27 cellular contexts compared by ENCODE assay signal in the genomic region with DNA sequence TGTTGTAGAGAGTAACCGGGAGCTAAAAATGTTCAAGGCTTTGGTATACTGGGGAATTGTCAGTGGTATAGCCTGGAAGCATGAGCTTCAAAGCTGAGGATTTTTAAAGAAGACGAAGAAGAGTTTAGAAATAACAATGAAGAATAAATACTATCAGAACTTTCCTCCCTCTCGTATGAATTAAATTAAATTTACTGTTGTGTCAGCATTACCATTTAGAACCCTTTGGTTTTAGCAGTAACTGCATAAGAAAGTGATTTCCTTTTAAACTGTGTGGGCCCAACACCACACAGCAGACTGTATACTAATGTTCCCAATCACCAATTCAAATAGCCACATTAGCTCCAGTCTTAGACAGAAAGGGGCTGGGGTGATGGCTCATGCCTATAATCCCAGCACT.
A peak's percentile ranks its signal among the peaks of the same experiment; 100 is the strongest.
DNase-seq lines count a peak whose midpoint lies in the region; ATAC-seq, FAIRE-seq and TF ChIP-seq lines count a peak whose summit lies in the region.
"Had no signal": no experiment of that assay in that cellular context is flagged by ENCODE, and none has a peak within 500 bp of the region (broad histone marks: within the 10 kb centered on the region; RNA-seq: fewer than 3 reads in every experiment).

No MANE protein-coding gene starts in this region.

- ATAC-seq in A549 (no peak), WTC11 (no peak), HG03457 (IDR thresholded peaks at IDR 0.05; ENCODE audit: unreplicated experiment) (no peak)
- ATAC-seq: GM12878 had no signal

- no peak overlapping the region for H3K4me2 ChIP-seq in A549
- H3K4me2 ChIP-seq: BLaER1 had no signal

- CTCF ChIA-PET in A549 (lab: Yijun Ruan, JAX), result no interaction called here
- CTCF ChIA-PET in WTC11 (lab: Charles Lee), result interaction anchor here (0.9 kb wide), 1 partner anchor 178 kb away, joined by 3 read pairs; no protein-coding TSS in a partner anchor

- no peaks in the 10 kb centered on the region for H3K4me1 ChIP-seq in A549
- H3K4me1 ChIP-seq: BE2C, BLaER1 had no signal

- H3K36me3 Mint-ChIP-seq in activated T-cell treated with anti-CD3 and anti-CD28 coated beads, Interleukin-2, amount 50 U/mL, for 24 hours (ENCODE audit: low read depth), result peaks cover 93% of the 10 kb centered on the region
- H3K36me3 Mint-ChIP-seq in WTC11 (peaks cover 11% of the 10 kb centered on the region), neural crest cell (ENCODE audit: low read depth) (peaks cover 36% of the 10 kb centered on the region)

- no peak for TF ChIP-seq EP300 in A549 (IDR thresholded peaks at IDR 0.05)

- H3K27me3 Mint-ChIP-seq in activated T-cell treated with anti-CD3 and anti-CD28 coated beads, Interleukin-2, amount 50 U/mL, for 24 hours, result no peaks in the 10 kb centered on the region
- H3K27me3 Mint-ChIP-seq in WTC11 (ENCODE audit: low read depth) (no peaks in the 10 kb centered on the region), neural crest cell (ENCODE audit: low read depth) (no peaks in the 10 kb centered on the region)
- H3K27me3 Mint-ChIP-seq: CD4-positive, alpha-beta memory T cell; CD4-positive, CD25-positive, alpha-beta regulatory T cell; CD8-positive, alpha-beta memory T cell had no signal

- WGBS in A549 (ENCODE audit: missing lambda C conversion rate), result 98% methylated on average over 3 of the region's 3 CpGs

- H3K9me3 ChIP-seq in A549, result no peaks in the 10 kb centered on the region
- H3K9me3 ChIP-seq: BE2C, BLaER1 had no signal

- H3K4me3 Mint-ChIP-seq in activated T-cell treated with anti-CD3 and anti-CD28 coated beads, Interleukin-2, amount 50 U/mL, for 24 hours, result no peak overlapping the region
- H3K4me3 Mint-ChIP-seq in WTC11, result no peak overlapping the region
- no peak overlapping the region for H3K4me3 Mint-ChIP-seq in neural crest cell
- H3K4me3 Mint-ChIP-seq: CD14-positive monocyte; CD4-positive, alpha-beta memory T cell; CD4-positive, CD25-positive, alpha-beta regulatory T cell; CD8-positive, alpha-beta memory T cell had no signal

- DNase-seq in activated T-cell treated with anti-CD3 and anti-CD28 coated beads, Interleukin-2, amount 50 U/mL, for 24 hours, result no peak
- no peak for DNase-seq in activated T-cell treated with anti-CD3 and anti-CD28 coated beads, Interleukin-2, amount 50 U/mL, for 1 hour
- no peak for DNase-seq in A549 (ENCODE audit: low read depth in 1 of 2, low spot score in 1 of 2)
- no peak for DNase-seq in WTC11 (ENCODE audit: low spot score)
- no peak for DNase-seq in neural crest cell (ENCODE audit: low read depth, low spot score)
- no peak for DNase-seq in stimulated activated CD4-positive, alpha-beta T cell treated with anti-CD3 and anti-CD28 coated beads, Interleukin-15, amount 100 ng/mL, for 24 hours
- DNase-seq: ACHN; BE2C; C1 segment of cervical spinal cord; CD4-positive, alpha-beta memory T cell; CD4-positive, CD25-positive, alpha-beta regulatory T cell; CD8-positive, alpha-beta memory T cell; COR-L47; DMS 273 treated with DMSO at 0.1 percent for 48 hours; DMS153; DMS53; DMS79; DND-41; EL; GDM1 had no signal

- H3K27ac Mint-ChIP-seq in activated T-cell treated with anti-CD3 and anti-CD28 coated beads, Interleukin-2, amount 50 U/mL, for 24 hours, result peak overlapping the region; percentile 22
- H3K27ac Mint-ChIP-seq in WTC11 (peak overlapping the region; percentile 13; the same call in 1 of the 2 replicates), neural crest cell (ENCODE audit: unreplicated experiment) (peak overlapping the region; percentile 23)
- H3K27ac Mint-ChIP-seq: CD14-positive monocyte; CD4-positive, CD25-positive, alpha-beta regulatory T cell had no signal

- no peak for TF ChIP-seq CTCF in A549 (IDR thresholded peaks at IDR 0.05)
- TF ChIP-seq CTCF in WTC11 (IDR thresholded peaks at IDR 0.05), result no peak
- no peak for TF ChIP-seq CTCF in neural crest cell (conservative IDR thresholded peaks at IDR 0.05)

- peaks cover 14% of the 10 kb centered on the region for H3K4me1 Mint-ChIP-seq in activated T-cell treated with anti-CD3 and anti-CD28 coated beads, Interleukin-2, amount 50 U/mL, for 24 hours (ENCODE audit: low read depth)
- peaks cover 8% of the 10 kb centered on the region for H3K4me1 Mint-ChIP-seq in WTC11
- peaks cover 11% of the 10 kb centered on the region for H3K4me1 Mint-ChIP-seq in neural crest cell
- H3K4me1 Mint-ChIP-seq: CD14-positive monocyte had no signal

- POLR2A ChIA-PET in A549 (lab: Yijun Ruan, JAX) (no interaction called here), WTC11 (lab: Charles Lee) (no interaction called here)

- H3K4me3 ChIP-seq in A549, result no peak overlapping the region
- H3K4me3 ChIP-seq: BLaER1, GM12878 had no signal

- no peak overlapping the region for H3K27ac ChIP-seq in A549
- H3K27ac ChIP-seq: 22Rv1, BLaER1 had no signal

- TF ChIP-seq RAD21 in A549 (conservative IDR thresholded peaks at IDR 0.05 in 1 of 2, IDR thresholded peaks at IDR 0.05 in 1 of 2), result no peak

- FAIRE-seq in A549 (lab: Jason Lieb, UNC), result no peak
- FAIRE-seq: GM12878, GM12892, GM18507 had no signal

- no peaks in the 10 kb centered on the region for H3K9me3 Mint-ChIP-seq in activated T-cell treated with anti-CD3 and anti-CD28 coated beads, Interleukin-2, amount 50 U/mL, for 24 hours
- H3K9me3 Mint-ChIP-seq in WTC11 (no peaks in the 10 kb centered on the region), neural crest cell (peaks cover 3% of the 10 kb centered on the region)
- H3K9me3 Mint-ChIP-seq: CD4-positive, CD25-positive, alpha-beta regulatory T cell had no signal

- TF ChIP-seq POLR2A in A549 (IDR thresholded peaks at IDR 0.05; ENCODE audit: low read length), result no peak

TF ChIP-seq in A549, 52 proteins besides CTCF, POLR2A, EP300 and RAD21:
- TF ChIP-seq HOXB13 (CRISPR knock-in tag; IDR thresholded peaks at IDR 0.05; ENCODE audit: low read depth) (no peak), MAFK (IDR thresholded peaks at IDR 0.05; ENCODE audit: partially characterized antibody) (peak; percentile 43), HDAC2 (IDR thresholded peaks at IDR 0.05) (no peak), CBX2 (IDR thresholded peaks at IDR 0.05; ENCODE audit: borderline replicate concordance, low read depth) (no peak), HEYL (CRISPR knock-in tag; IDR thresholded peaks at IDR 0.05) (no peak), FOSL2 (IDR thresholded peaks at IDR 0.05) (no peak), FOSL2 (CRISPR knock-in tag; IDR thresholded peaks at IDR 0.05) (no peak)
- TF ChIP-seq, protein P1, sequence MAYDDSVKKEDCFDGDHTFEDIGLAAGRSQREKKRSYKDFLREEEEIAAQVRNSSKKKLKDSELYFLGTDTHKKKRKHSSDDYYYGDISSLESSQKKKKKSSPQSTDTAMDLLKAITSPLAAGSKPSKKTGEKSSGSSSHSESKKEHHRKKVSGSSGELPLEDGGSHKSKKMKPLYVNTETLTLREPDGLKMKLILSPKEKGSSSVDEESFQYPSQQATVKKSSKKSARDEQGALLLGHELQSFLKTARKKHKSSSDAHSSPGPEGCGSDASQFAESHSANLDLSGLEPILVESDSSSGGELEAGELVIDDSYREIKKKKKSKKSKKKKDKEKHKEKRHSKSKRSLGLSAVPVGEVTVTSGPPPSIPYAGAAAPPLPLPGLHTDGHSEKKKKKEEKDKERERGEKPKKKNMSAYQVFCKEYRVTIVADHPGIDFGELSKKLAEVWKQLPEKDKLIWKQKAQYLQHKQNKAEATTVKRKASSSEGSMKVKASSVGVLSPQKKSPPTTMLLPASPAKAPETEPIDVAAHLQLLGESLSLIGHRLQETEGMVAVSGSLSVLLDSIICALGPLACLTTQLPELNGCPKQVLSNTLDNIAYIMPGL (CRISPR knock-in tag; IDR thresholded peaks at IDR 0.05; ENCODE audit: borderline replicate concordance), result no peak

TF ChIP-seq in WTC11, 78 proteins besides CTCF, POLR2A, EP300 and RAD21 (continues in another document):
- TF ChIP-seq, protein P2, sequence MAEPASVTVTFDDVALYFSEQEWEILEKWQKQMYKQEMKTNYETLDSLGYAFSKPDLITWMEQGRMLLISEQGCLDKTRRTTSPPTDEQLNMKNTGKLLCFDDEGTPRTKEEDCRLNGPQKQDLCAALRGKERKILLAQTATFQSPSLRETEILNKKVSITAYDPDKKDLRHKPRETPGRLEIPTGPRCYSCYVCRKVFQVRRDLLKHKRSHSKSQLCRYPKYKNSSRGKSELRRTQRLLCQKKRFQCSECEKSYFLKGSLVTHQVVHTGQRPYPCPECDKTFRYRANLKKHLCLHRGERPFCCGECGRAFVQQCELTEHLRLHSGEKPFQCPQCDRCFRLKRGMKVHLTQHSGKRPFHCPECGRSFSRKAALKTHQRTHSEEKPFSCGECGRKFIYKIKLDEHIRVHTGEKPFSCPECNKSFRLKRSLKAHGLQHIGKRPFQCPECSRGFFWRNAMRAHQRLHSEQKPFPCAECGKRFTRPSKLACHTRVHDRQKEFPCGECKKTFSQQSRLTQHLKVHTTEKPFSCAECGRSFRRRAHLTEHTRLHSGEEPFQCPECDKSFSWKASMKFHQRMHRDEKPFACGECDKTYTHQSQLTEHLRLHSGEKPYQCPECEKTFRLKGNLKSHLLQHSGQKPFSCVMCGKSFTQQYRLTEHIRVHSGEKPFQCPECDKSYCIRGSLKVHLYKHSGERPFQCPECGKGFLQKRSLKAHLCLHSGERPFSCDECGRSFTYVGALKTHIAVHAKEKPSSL (CRISPR knock-in tag; conservative IDR thresholded peaks at IDR 0.05), result no peak
- TF ChIP-seq, protein P3, sequence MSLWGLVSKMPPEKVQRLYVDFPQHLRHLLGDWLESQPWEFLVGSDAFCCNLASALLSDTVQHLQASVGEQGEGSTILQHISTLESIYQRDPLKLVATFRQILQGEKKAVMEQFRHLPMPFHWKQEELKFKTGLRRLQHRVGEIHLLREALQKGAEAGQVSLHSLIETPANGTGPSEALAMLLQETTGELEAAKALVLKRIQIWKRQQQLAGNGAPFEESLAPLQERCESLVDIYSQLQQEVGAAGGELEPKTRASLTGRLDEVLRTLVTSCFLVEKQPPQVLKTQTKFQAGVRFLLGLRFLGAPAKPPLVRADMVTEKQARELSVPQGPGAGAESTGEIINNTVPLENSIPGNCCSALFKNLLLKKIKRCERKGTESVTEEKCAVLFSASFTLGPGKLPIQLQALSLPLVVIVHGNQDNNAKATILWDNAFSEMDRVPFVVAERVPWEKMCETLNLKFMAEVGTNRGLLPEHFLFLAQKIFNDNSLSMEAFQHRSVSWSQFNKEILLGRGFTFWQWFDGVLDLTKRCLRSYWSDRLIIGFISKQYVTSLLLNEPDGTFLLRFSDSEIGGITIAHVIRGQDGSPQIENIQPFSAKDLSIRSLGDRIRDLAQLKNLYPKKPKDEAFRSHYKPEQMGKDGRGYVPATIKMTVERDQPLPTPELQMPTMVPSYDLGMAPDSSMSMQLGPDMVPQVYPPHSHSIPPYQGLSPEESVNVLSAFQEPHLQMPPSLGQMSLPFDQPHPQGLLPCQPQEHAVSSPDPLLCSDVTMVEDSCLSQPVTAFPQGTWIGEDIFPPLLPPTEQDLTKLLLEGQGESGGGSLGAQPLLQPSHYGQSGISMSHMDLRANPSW (CRISPR knock-in tag; conservative IDR thresholded peaks at IDR 0.05; ENCODE audit: low read depth), result no peak
- no peak for TF ChIP-seq TEAD4 (CRISPR knock-in tag; IDR thresholded peaks at IDR 0.05)
- no peak for TF ChIP-seq SOX15 (CRISPR knock-in tag; IDR thresholded peaks at IDR 0.05)
- no peak for TF ChIP-seq CBFB (CRISPR knock-in tag; IDR thresholded peaks at IDR 0.05; ENCODE audit: low read depth)
